Comparison of ENCODE assay signal across 1 cellular context in the genomic region with DNA sequence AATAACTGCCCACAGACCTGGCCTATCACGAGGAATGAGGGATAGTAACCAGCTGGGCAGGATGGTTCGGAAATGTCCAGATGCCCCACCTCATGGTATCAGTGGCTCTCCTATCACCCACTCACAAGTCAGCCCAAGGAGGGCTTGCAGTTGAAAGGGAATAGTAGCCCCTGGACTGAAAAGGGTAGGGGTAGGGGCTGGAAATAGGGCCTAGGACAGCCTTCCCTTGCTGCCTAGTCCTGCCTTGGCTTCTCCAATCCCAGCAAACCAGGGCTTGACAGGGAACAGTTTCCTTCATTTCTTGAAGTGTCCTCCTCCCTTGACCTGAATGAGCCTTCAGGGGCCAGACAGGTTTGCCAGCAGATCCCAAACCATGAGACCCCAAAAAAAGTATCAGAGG.
TF ChIP-seq lines count a peak whose summit lies in the region.

No MANE protein-coding gene starts in this region.

TF ChIP-seq in WTC11, 78 proteins besides CTCF, POLR2A, EP300 and RAD21:
- TF ChIP-seq ZNF532 (CRISPR knock-in tag; IDR thresholded peaks at IDR 0.05; ENCODE audit: borderline replicate concordance) (no peak), TCF7 (CRISPR knock-in tag; IDR thresholded peaks at IDR 0.05; ENCODE audit: low read depth) (no peak), ATF1 (CRISPR knock-in tag; IDR thresholded peaks at IDR 0.05) (no peak), MAX (CRISPR knock-in tag; IDR thresholded peaks at IDR 0.05) (no peak), USF1 (CRISPR knock-in tag; IDR thresholded peaks at IDR 0.05) (no peak)
- TF ChIP-seq, protein P1, sequence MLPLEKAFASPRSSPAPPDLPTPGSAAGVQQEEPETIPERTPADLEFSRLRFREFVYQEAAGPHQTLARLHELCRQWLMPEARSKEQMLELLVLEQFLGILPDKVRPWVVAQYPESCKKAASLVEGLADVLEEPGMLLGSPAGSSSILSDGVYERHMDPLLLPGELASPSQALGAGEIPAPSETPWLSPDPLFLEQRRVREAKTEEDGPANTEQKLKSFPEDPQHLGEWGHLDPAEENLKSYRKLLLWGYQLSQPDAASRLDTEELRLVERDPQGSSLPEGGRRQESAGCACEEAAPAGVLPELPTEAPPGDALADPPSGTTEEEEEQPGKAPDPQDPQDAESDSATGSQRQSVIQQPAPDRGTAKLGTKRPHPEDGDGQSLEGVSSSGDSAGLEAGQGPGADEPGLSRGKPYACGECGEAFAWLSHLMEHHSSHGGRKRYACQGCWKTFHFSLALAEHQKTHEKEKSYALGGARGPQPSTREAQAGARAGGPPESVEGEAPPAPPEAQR (CRISPR knock-in tag; IDR thresholded peaks at IDR 0.05): no peak
- TF ChIP-seq, protein P2, sequence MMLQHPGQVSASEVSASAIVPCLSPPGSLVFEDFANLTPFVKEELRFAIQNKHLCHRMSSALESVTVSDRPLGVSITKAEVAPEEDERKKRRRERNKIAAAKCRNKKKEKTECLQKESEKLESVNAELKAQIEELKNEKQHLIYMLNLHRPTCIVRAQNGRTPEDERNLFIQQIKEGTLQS (CRISPR knock-in tag; conservative IDR thresholded peaks at IDR 0.05): no peak
- TF ChIP-seq, protein P3, sequence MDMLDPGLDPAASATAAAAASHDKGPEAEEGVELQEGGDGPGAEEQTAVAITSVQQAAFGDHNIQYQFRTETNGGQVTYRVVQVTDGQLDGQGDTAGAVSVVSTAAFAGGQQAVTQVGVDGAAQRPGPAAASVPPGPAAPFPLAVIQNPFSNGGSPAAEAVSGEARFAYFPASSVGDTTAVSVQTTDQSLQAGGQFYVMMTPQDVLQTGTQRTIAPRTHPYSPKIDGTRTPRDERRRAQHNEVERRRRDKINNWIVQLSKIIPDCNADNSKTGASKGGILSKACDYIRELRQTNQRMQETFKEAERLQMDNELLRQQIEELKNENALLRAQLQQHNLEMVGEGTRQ (CRISPR knock-in tag; IDR thresholded peaks at IDR 0.05): no peak
